In genomic region chr4:122854860-122855259, GRCh38 we compare ENCODE assay signal across 10 cellular contexts. TPM values are rescaled to one million over a fixed set of nuclear protein-coding genes. Genes with fewer than 3 reads are reported as not detected.
DNase-seq lines count a peak whose midpoint lies in the region; TF ChIP-seq lines count a peak whose summit lies in the region.
"Had no signal": no experiment of that assay in that cellular context is flagged by ENCODE, and none has a peak within 500 bp of the region (broad histone marks: within the 10 kb centered on the region; RNA-seq: fewer than 3 reads in every experiment).

No MANE protein-coding gene starts in this region.

- POLR2A ChIA-PET in CD8-positive, alpha-beta memory T cell (lab: Charles Lee) = no interaction called here

- intact Hi-C loops in vagina (cut with DNase I) = no loop called here

- H3K27me3 ChIP-seq in vagina = no peaks in the 10 kb centered on the region
- H3K27me3 ChIP-seq in CD8-positive, alpha-beta memory T cell (ENCODE audit: insufficient read depth, low read length, poor library complexity, severe bottlenecking) = no peaks in the 10 kb centered on the region

- H3K9me3 ChIP-seq in vagina = no peaks in the 10 kb centered on the region
- no peaks in the 10 kb centered on the region for H3K9me3 ChIP-seq in CD8-positive, alpha-beta memory T cell (ENCODE audit: low read length)

- peaks cover 4 to 6% of the 10 kb centered on the region in 2 donors for H3K27me3 Mint-ChIP-seq in CD8-positive, alpha-beta memory T cell

- CTCF ChIA-PET in CD8-positive, alpha-beta memory T cell (lab: Charles Lee) = no interaction called here

- H3K4me3 ChIP-seq in fibroblast of villous mesenchyme (ENCODE audit: low read depth, low read length) (peak overlapping the region; percentile 17), vagina (peak overlapping the region; percentile 1 to 24)
- H3K4me3 ChIP-seq in CD8-positive, alpha-beta memory T cell (ENCODE audit: low read length) = no peak overlapping the region

- H3K36me3 ChIP-seq in vagina = no peaks in the 10 kb centered on the region
- no peaks in the 10 kb centered on the region for H3K36me3 ChIP-seq in CD8-positive, alpha-beta memory T cell (ENCODE audit: insufficient read depth, low read length)

- DNase-seq in DMS 273 (lab: John Stamatoyannopoulos, UW; ENCODE audit: unreplicated experiment) = peak; percentile 46
- no peak for DNase-seq in DMS 273 treated with DMSO at 0.1 percent for 48 hours (lab: John Stamatoyannopoulos, UW)
- no peak for DNase-seq in fibroblast of villous mesenchyme (ENCODE audit: low read depth)
- DNase-seq in nucleus accumbens (lab: John Stamatoyannopoulos, UW) = peak in 55 of 56 donors; percentile 6 to 83 (median 63)
- no peak for DNase-seq in vagina (ENCODE audit: extremely low spot score in 2 of 2)
- DNase-seq in CD8-positive, alpha-beta memory T cell = no peak
- no peak for DNase-seq in HUDEP-2 (lab: John Stamatoyannopoulos, UW; ENCODE audit: unreplicated experiment in 76 of 76)
- DNase-seq in GM20000 (ENCODE audit: low spot score) = no peak
- DNase-seq: activated T-cell treated with anti-CD3 and anti-CD28 coated beads, Interleukin-2, amount 50 U/mL, for 1 hour had no signal

- TF ChIP-seq CTCF in fibroblast of villous mesenchyme (IDR thresholded peaks at IDR 0.05; ENCODE audit: insufficient read depth, low read depth, low read length) = no peak
- no peak for TF ChIP-seq CTCF in vagina (IDR thresholded peaks at IDR 0.05)
- no peak for TF ChIP-seq CTCF in GM20000 (IDR thresholded peaks at IDR 0.05; ENCODE audit: extremely low read depth, missing control alignments)

- no peak for TF ChIP-seq POLR2A in vagina (IDR thresholded peaks at IDR 0.05)

- H3K4me1 ChIP-seq in vagina = peaks cover 37% of the 10 kb centered on the region
- no peaks in the 10 kb centered on the region for H3K4me1 ChIP-seq in CD8-positive, alpha-beta memory T cell (ENCODE audit: insufficient read depth, low read length)

- H3K4me3 Mint-ChIP-seq in CD8-positive, alpha-beta memory T cell = peak overlapping the region in 1 of 7 donors; percentile 4

- peaks cover 0 to 8% (median 6%) of the 10 kb centered on the region in 3 donors for H3K4me1 Mint-ChIP-seq in CD8-positive, alpha-beta memory T cell

- no peaks in the 10 kb centered on the region for H3K36me3 Mint-ChIP-seq in CD8-positive, alpha-beta memory T cell

- H3K27ac Mint-ChIP-seq in CD8-positive, alpha-beta memory T cell = peak overlapping the region in 1 of 8 donors; percentile 24

- peak overlapping the region; percentile 65 for H3K27ac ChIP-seq in vagina
- no peak overlapping the region for H3K27ac ChIP-seq in CD8-positive, alpha-beta memory T cell (ENCODE audit: low read depth, low read length)
- H3K27ac ChIP-seq: 22Rv1 had no signal

- H3K9me3 Mint-ChIP-seq in CD8-positive, alpha-beta memory T cell = peaks cover 0 to 2% (median 0%) of the 10 kb centered on the region in 5 donors

RNA-seq across cellular contexts. Expression of gene FGF2, which starts 28.2 kb away (rescaled TPM):
- 66.0 and 176 TPM in 2 replicates for total RNA-seq in fibroblast of villous mesenchyme
- total RNA-seq in vagina = 12.0 TPM
- total RNA-seq in CD8-positive, alpha-beta memory T cell = 1 to 10 TPM; 1.5 to 1.7 TPM
- not detected for polyA plus RNA-seq in CD8-positive, alpha-beta memory T cell

Comparison
In these comparisons a context has a peak if more than half of its experiments do, and no peak if none do; other contexts are left out.
1. DNase-seq: peak in DMS 273 (single experiment) and nucleus accumbens (55 of 56); none in DMS 273 treated with DMSO at 0.1 percent for 48 hours (single experiment), fibroblast of villous mesenchyme (single experiment), vagina (0 of 2), CD8-positive, alpha-beta memory T cell (0 of 5), HUDEP-2 (0 of 76) and GM20000 (single experiment).